In genomic region chr3:195901836-195902585, GRCh38 we compare ENCODE assay signal across 8 cellular contexts. TPM values are rescaled to one million over a fixed set of nuclear protein-coding genes. Genes with fewer than 3 reads are reported as not detected.
A peak's percentile ranks its signal among the peaks of the same experiment; 100 is the strongest.
DNase-seq lines count a peak whose midpoint lies in the region; ATAC-seq and TF ChIP-seq lines count a peak whose summit lies in the region.
"Not testable (repeated sequence)": the region's sequence is repeated elsewhere in the genome, so short reads cannot be mapped to it uniquely, and the experiment has no call there.

No MANE protein-coding gene starts in this region.

- not testable (repeated sequence) for BruUV-seq in PC-3 (replicated peaks; lab: Mats Ljungman, UMichigan)

- peaks cover 23 to 38% of the 10 kb centered on the region in 2 donors for H3K36me3 Mint-ChIP-seq in CD14-positive monocyte
- H3K36me3 Mint-ChIP-seq in activated CD8-positive, alpha-beta T cell treated with anti-CD3 and anti-CD28 coated beads for 36 hours (ENCODE audit: low read depth) = peaks cover 11% of the 10 kb centered on the region
- H3K36me3 Mint-ChIP-seq in naive B cell = not testable (repeated sequence)

- not testable (repeated sequence) for H3K27me3 Mint-ChIP-seq in CD14-positive monocyte (ENCODE audit: low read depth in 3 of 3); activated CD8-positive, alpha-beta T cell treated with anti-CD3 and anti-CD28 coated beads for 36 hours; naive B cell

- DNase-seq in CD14-positive monocyte (ENCODE audit: low spot score); PC-3; naive B cell: not testable (repeated sequence)
- peak; percentile 51 for DNase-seq in activated CD8-positive, alpha-beta T cell treated with anti-CD3 and anti-CD28 coated beads for 36 hours
- peak; percentile 21 for DNase-seq in Right ventricle myocardium superior
- peak in 1 of 2 donors; percentile 67 for DNase-seq in gastrocnemius medialis
- DNase-seq in aorta = peak; percentile 29 to 59

- intact Hi-C loops in CD14-positive monocyte (cut with micrococcal nuclease) = loop anchor here in 1 of 2 donors (10.0 kb wide), 4 partner anchors 303 to 1317 kb away; partner anchors contain the start of genes NRROS and PPP1R2
- intact Hi-C loops in PC-3 (cut with micrococcal nuclease); activated CD8-positive, alpha-beta T cell treated with anti-CD3 and anti-CD28 coated beads for 36 hours (cut with micrococcal nuclease); Right ventricle myocardium superior (cut with DNase I); gastrocnemius medialis (cut with DNase I; ENCODE audit: low total_unique reads); aorta (cut with DNase I): not testable (repeated sequence)

- peak; percentile 9 to 12 for TF ChIP-seq POLR2A in gastrocnemius medialis (IDR thresholded peaks at IDR 0.05)

- not testable (repeated sequence) for H3K27me3 ChIP-seq in PC-3 (ENCODE audit: low read length); gastrocnemius medialis; aorta (ENCODE audit: control insufficient read depth in 1 of 2, insufficient read depth in 2 of 2, low read length in 1 of 2)

- H3K4me2 ChIP-seq in PC-3 (ENCODE audit: low read length) = not testable (repeated sequence)

- not testable (repeated sequence) for H3F3A ChIP-seq in PC-3 (ENCODE audit: low read length, unreplicated experiment)

- H3K27ac Mint-ChIP-seq in CD14-positive monocyte (peak overlapping the region; percentile 99 to 100 (median 99)), naive B cell (peak overlapping the region; percentile 47 to 100 (median 90))
- not testable (repeated sequence) for H3K27ac Mint-ChIP-seq in activated CD8-positive, alpha-beta T cell treated with anti-CD3 and anti-CD28 coated beads for 36 hours

- in situ Hi-C loops in gastrocnemius medialis (cut with MboI; ENCODE audit: low sequenced_read_pairs in 4 of 4) = not testable (repeated sequence)

- not testable (repeated sequence) for TF ChIP-seq CTCF in CD14-positive monocyte (IDR thresholded peaks at IDR 0.05); PC-3 (conservative IDR thresholded peaks at IDR 0.05; ENCODE audit: low read depth, low read length); activated CD8-positive, alpha-beta T cell treated with anti-CD3 and anti-CD28 coated beads for 36 hours (IDR thresholded peaks at IDR 0.05); gastrocnemius medialis (IDR thresholded peaks at IDR 0.05 in 4 of 5, conservative IDR thresholded peaks at IDR 0.05 in 1 of 5)

- ATAC-seq in PC-3; activated CD8-positive, alpha-beta T cell treated with anti-CD3 and anti-CD28 coated beads for 36 hours; Right ventricle myocardium superior (ENCODE audit: poor library complexity); naive B cell (ENCODE audit: low read depth in 2 of 2); gastrocnemius medialis; aorta (ENCODE audit: low FRiP score): not testable (repeated sequence)

- not testable (repeated sequence) for H3K9me2 ChIP-seq in PC-3 (replicated peaks; ENCODE audit: low read length)

- H3K9me3 Mint-ChIP-seq in CD14-positive monocyte; activated CD8-positive, alpha-beta T cell treated with anti-CD3 and anti-CD28 coated beads for 36 hours; naive B cell: not testable (repeated sequence)

- CTCF ChIA-PET in PC-3 (lab: Charles Lee) = not testable (repeated sequence)
- CTCF ChIA-PET in activated CD8-positive, alpha-beta T cell treated with anti-CD3 and anti-CD28 coated beads for 36 hours (lab: Charles Lee) = interaction anchor here (0.8 to 5.0 kb wide), 5 partner anchors 8 to 295 kb away, joined by 3 to 23 read pairs (median 6); no protein-coding TSS in a partner anchor

- POLR2A ChIA-PET in PC-3 (lab: Charles Lee; ENCODE audit: unreplicated experiment) = not testable (repeated sequence)
- POLR2A ChIA-PET in activated CD8-positive, alpha-beta T cell treated with anti-CD3 and anti-CD28 coated beads for 36 hours (lab: Charles Lee) = interaction anchor here (1.1 to 1.4 kb wide), 2 partner anchors 10 to 13 kb away, joined by 3 to 5 read pairs; no protein-coding TSS in a partner anchor

- H3K79me2 ChIP-seq in PC-3 (ENCODE audit: low read length) = peaks cover 68% of the 10 kb centered on the region

- not testable (repeated sequence) for H3K9me3 ChIP-seq in PC-3 (ENCODE audit: low read length); gastrocnemius medialis; aorta (ENCODE audit: control insufficient read depth, low read length)

- H2AFZ ChIP-seq in PC-3 (ENCODE audit: low read length) = not testable (repeated sequence)

- H3K4me3 Mint-ChIP-seq in CD14-positive monocyte; activated CD8-positive, alpha-beta T cell treated with anti-CD3 and anti-CD28 coated beads for 36 hours: not testable (repeated sequence)
- peak overlapping the region in 7 of 8 donors; percentile 47 to 67 (median 52) for H3K4me3 Mint-ChIP-seq in naive B cell

- H3K27ac ChIP-seq in PC-3 (ENCODE audit: low read length) = peak overlapping the region; percentile 86; the same call in 1 of the 2 replicates
- peak overlapping the region; percentile 98 for H3K27ac ChIP-seq in cingulate gyrus (ENCODE audit: low read depth, low read length)
- H3K27ac ChIP-seq in gastrocnemius medialis = peak overlapping the region; percentile 95 to 99 (median 98)
- H3K27ac ChIP-seq in aorta (ENCODE audit: low read depth in 1 of 2, low read length in 2 of 2) = not testable (repeated sequence)

- peaks cover 46% of the 10 kb centered on the region for H3K4me1 ChIP-seq in PC-3 (ENCODE audit: insufficient read depth, low read length)
- H3K4me1 ChIP-seq in gastrocnemius medialis = peaks cover 70 to 74% of the 10 kb centered on the region in 2 donors
- H3K4me1 ChIP-seq in aorta (ENCODE audit: control insufficient read depth in 1 of 2, insufficient read depth in 2 of 2, low read length in 2 of 2) = not testable (repeated sequence)

- 91 to 93% methylated on average over 16 of the region's 16 CpGs for WGBS in aorta, 2 donors

- H3K4me3 ChIP-seq in PC-3 (ENCODE audit: low read length); gastrocnemius medialis; aorta (ENCODE audit: low read length in 2 of 2): not testable (repeated sequence)

- H4K20me1 ChIP-seq in PC-3 (ENCODE audit: low read length) = not testable (repeated sequence)

- not testable (repeated sequence) for H3K9ac ChIP-seq in PC-3 (ENCODE audit: low read length)

- H3K36me3 ChIP-seq in PC-3 (ENCODE audit: low read depth, low read length); gastrocnemius medialis; aorta (ENCODE audit: control insufficient read depth in 1 of 2, insufficient read depth in 2 of 2, low read length in 1 of 2): not testable (repeated sequence)

- peaks cover 97% of the 10 kb centered on the region for H3K4me1 Mint-ChIP-seq in CD14-positive monocyte
- peaks cover 78% of the 10 kb centered on the region for H3K4me1 Mint-ChIP-seq in activated CD8-positive, alpha-beta T cell treated with anti-CD3 and anti-CD28 coated beads for 36 hours (ENCODE audit: low read depth)
- peaks cover 70 to 97% (median 88%) of the 10 kb centered on the region in 3 donors for H3K4me1 Mint-ChIP-seq in naive B cell

RNA-seq across cellular contexts. Expression of gene TNK2, which starts 6.3 kb away (rescaled TPM):
- polyA plus RNA-seq in CD14-positive monocyte = 1 to 10 TPM in 1 of 2 donors, under 1 TPM in 1; 0.84 to 1.8 TPM
- 43.7 and 49.3 TPM in 2 replicates for total RNA-seq in PC-3 (2014; rRNA removed)
- 10 to 100 TPM; 41.9 to 43.0 TPM for total RNA-seq in activated CD8-positive, alpha-beta T cell treated with anti-CD3 and anti-CD28 coated beads for 36 hours
- total RNA-seq in Right ventricle myocardium superior = 26.7 TPM
- 1 to 10 TPM; 1.1 to 4.8 (median 2.3) TPM for polyA plus RNA-seq in naive B cell (ENCODE audit: low read depth in 6 of 6)
- total RNA-seq in gastrocnemius medialis = 10 to 100 TPM; 40.5 to 54.0 (median 49.3) TPM
- total RNA-seq in aorta = 10 to 100 TPM; 51.7 to 81.3 TPM
- polyA plus RNA-seq in aorta = 100 to 1,000 TPM in 1 of 2 donors, 1 to 10 TPM in 1; 9.3 to 162 TPM
